In genomic region chr1:238399558-238399957, GRCh38 we compare ENCODE assay signal across 23 cellular contexts.
DNase-seq lines count a peak whose midpoint lies in the region; ATAC-seq, FAIRE-seq and TF ChIP-seq lines count a peak whose summit lies in the region.
"Had no signal": no experiment of that assay in that cellular context is flagged by ENCODE, and none has a peak within 500 bp of the region (broad histone marks: within the 10 kb centered on the region; RNA-seq: fewer than 3 reads in every experiment).

No MANE protein-coding gene starts in this region.

- no peaks in the 10 kb centered on the region for H3K4me1 ChIP-seq in breast epithelium
- H3K4me1 ChIP-seq in SK-N-SH (ENCODE audit: control insufficient read depth in 1 of 2, insufficient read depth in 2 of 2, low read depth in 1 of 2, low read length in 1 of 2) = peaks cover 0 to 3% of the 10 kb centered on the region in 2 experiments; a peak in 2 of 4 replicates
- H3K4me1 ChIP-seq: tibial nerve had no signal

- 0 out of 2 replicates have a peak, but pooled peaks cover 4% of the 10 kb centered on the region for H3K9me2 ChIP-seq in SK-N-SH

- peaks cover 3% of the 10 kb centered on the region for H3F3A ChIP-seq in SK-N-SH (replicated peaks; ENCODE audit: insufficient read depth)

- no peak overlapping the region for H3K4me2 ChIP-seq in SK-N-SH

- H4K20me1 ChIP-seq in SK-N-SH (ENCODE audit: insufficient read depth) = no peaks in the 10 kb centered on the region

- 81% methylated on average over 4 of the region's 4 CpGs for WGBS in SK-N-SH (ENCODE audit: low lambda C conversion rate)

- CTCF ChIA-PET in MCF 10A (lab: Yijun Ruan, JAX) (interaction anchor here (0.5 to 0.7 kb wide), 2 partner anchors 12 to 524 kb away, joined by 3 to 4 read pairs; no protein-coding TSS in a partner anchor), SK-N-SH (lab: Yijun Ruan, JAX) (interaction anchor here (0.8 kb wide), 1 partner anchor 535 kb away, joined by 3 read pairs; no protein-coding TSS in a partner anchor)

- H3K79me2 ChIP-seq in SK-N-SH (ENCODE audit: insufficient read depth) = no peaks in the 10 kb centered on the region

- intact Hi-C loops in MCF 10A (cut with micrococcal nuclease) (no loop called here), breast epithelium (cut with DNase I; ENCODE audit: low total_unique reads) (no loop called here)

- H3K4me3 Mint-ChIP-seq in MCF 10A (ENCODE audit: unreplicated experiment) = no peak overlapping the region
- H3K4me3 Mint-ChIP-seq: activated naive CD4-positive, alpha-beta T cell treated with anti-CD3 and anti-CD28 coated beads, Interleukin-2, amount 50 U/mL, for 24 hours; activated T-cell treated with anti-CD3 and anti-CD28 coated beads, Interleukin-2, amount 50 U/mL, for 24 hours; CD4-positive, CD25-positive, alpha-beta regulatory T cell; memory B cell; natural killer cell had no signal

- H3K4me3 ChIP-seq in breast epithelium = no peak overlapping the region
- H3K4me3 ChIP-seq in SK-N-SH (ENCODE audit: low read depth in 2 of 2, low read length in 1 of 2) = no peak overlapping the region
- H3K4me3 ChIP-seq: tibial nerve had no signal

- H3K27me3 ChIP-seq in breast epithelium (no peaks in the 10 kb centered on the region), SK-N-SH (ENCODE audit: insufficient read depth) (no peaks in the 10 kb centered on the region)
- H3K27me3 ChIP-seq: tibial nerve had no signal

- no peak overlapping the region for H2AFZ ChIP-seq in SK-N-SH (ENCODE audit: low read depth)

- no peaks in the 10 kb centered on the region for H3K36me3 Mint-ChIP-seq in MCF 10A (ENCODE audit: insufficient read depth, unreplicated experiment)
- H3K36me3 Mint-ChIP-seq: activated naive CD4-positive, alpha-beta T cell treated with anti-CD3 and anti-CD28 coated beads, Interleukin-2, amount 50 U/mL, for 24 hours; CD4-positive, CD25-positive, alpha-beta regulatory T cell; memory B cell; natural killer cell had no signal

- H3K9me3 ChIP-seq in breast epithelium (no peaks in the 10 kb centered on the region), SK-N-SH (no peaks in the 10 kb centered on the region)
- H3K9me3 ChIP-seq: tibial nerve had no signal

- H3K4me1 Mint-ChIP-seq in MCF 10A (ENCODE audit: insufficient read depth, unreplicated experiment) = no peaks in the 10 kb centered on the region
- H3K4me1 Mint-ChIP-seq: activated naive CD4-positive, alpha-beta T cell treated with anti-CD3 and anti-CD28 coated beads, Interleukin-2, amount 50 U/mL, for 24 hours; CD4-positive, CD25-positive, alpha-beta regulatory T cell; memory B cell; natural killer cell had no signal

- H3K9ac ChIP-seq in SK-N-SH = no peak overlapping the region

- TF ChIP-seq EP300 in SK-N-SH (IDR thresholded peaks at IDR 0.05; ENCODE audit: borderline replicate concordance in 1 of 2, low read depth in 1 of 2, low read length in 1 of 2) = no peak

- H3K9me3 Mint-ChIP-seq in MCF 10A (ENCODE audit: unreplicated experiment) = no peaks in the 10 kb centered on the region
- H3K9me3 Mint-ChIP-seq: activated naive CD4-positive, alpha-beta T cell treated with anti-CD3 and anti-CD28 coated beads, Interleukin-2, amount 50 U/mL, for 24 hours had no signal

- POLR2A ChIA-PET in MCF 10A (lab: Yijun Ruan, JAX) = no interaction called here
- POLR2A ChIA-PET in SK-N-SH (lab: Yijun Ruan, JAX) = no interaction called here

- no peaks in the 10 kb centered on the region for H3K27me3 Mint-ChIP-seq in MCF 10A (ENCODE audit: insufficient read depth, unreplicated experiment)
- H3K27me3 Mint-ChIP-seq: activated naive CD4-positive, alpha-beta T cell treated with anti-CD3 and anti-CD28 coated beads, Interleukin-2, amount 50 U/mL, for 24 hours; activated T-cell treated with anti-CD3 and anti-CD28 coated beads, Interleukin-2, amount 50 U/mL, for 24 hours; CD4-positive, CD25-positive, alpha-beta regulatory T cell; memory B cell had no signal

- no peak overlapping the region for H3K27ac Mint-ChIP-seq in MCF 10A (ENCODE audit: low read depth, unreplicated experiment)
- H3K27ac Mint-ChIP-seq: activated naive CD4-positive, alpha-beta T cell treated with anti-CD3 and anti-CD28 coated beads, Interleukin-2, amount 50 U/mL, for 24 hours; activated T-cell treated with anti-CD3 and anti-CD28 coated beads, Interleukin-2, amount 50 U/mL, for 24 hours; CD4-positive, CD25-positive, alpha-beta regulatory T cell; memory B cell; natural killer cell had no signal

- no peak for TF ChIP-seq CTCF in MCF 10A (IDR thresholded peaks at IDR 0.05; ENCODE audit: unreplicated experiment)
- TF ChIP-seq CTCF in breast epithelium (IDR thresholded peaks at IDR 0.05) = no peak
- peak; percentile 33; the same call in 1 of the 2 replicates for TF ChIP-seq CTCF in SK-N-SH (IDR thresholded peaks at IDR 0.05)

- DNase-seq in MCF 10A (ENCODE audit: unreplicated experiment) (peak; percentile 45), breast epithelium (ENCODE audit: low spot score in 2 of 2) (no peak), SK-N-SH (no peak), foreskin melanocyte (peak; percentile 3), GM19239 (ENCODE audit: insufficient read length, low spot score) (no peak)
- no peak for DNase-seq in effector CD4-positive, alpha-beta T cell
- no peak for DNase-seq in activated CD8-positive, alpha-beta memory T cell treated with anti-CD3 and anti-CD28 coated beads, Interleukin-2, amount 50 U/mL, for 48 hours
- DNase-seq: activated CD4-positive, alpha-beta T cell treated with anti-CD3 and anti-CD28 coated beads, Interleukin-2, amount 50 U/mL, for 48 hours; activated T-cell treated with anti-CD3 and anti-CD28 coated beads, Interleukin-2, amount 50 U/mL, for 24 hours; CD4-positive, CD25-positive, alpha-beta regulatory T cell; cortex of kidney; DND-41; erythroblast; islet precursor cell; natural killer cell; NCI-H2029; NCI-H524; stimulated activated naive CD4-positive, alpha-beta T cell had no signal

- BruUV-seq in MCF 10A (replicated peaks; lab: Mats Ljungman, UMichigan) = no TSS peak

- H3K36me3 ChIP-seq in breast epithelium (no peaks in the 10 kb centered on the region), SK-N-SH (replicated peaks in 1 of 2; ENCODE audit: control insufficient read depth in 1 of 2, insufficient read depth in 2 of 2, low read length in 1 of 2) (no peaks in the 10 kb centered on the region)
- H3K36me3 ChIP-seq: tibial nerve had no signal

- TF ChIP-seq RAD21 in SK-N-SH (IDR thresholded peaks at IDR 0.05; ENCODE audit: low read length) = peak; percentile 34; the same call in 1 of the 2 replicates

- no peak for ATAC-seq in HG03175 (IDR thresholded peaks at IDR 0.05; ENCODE audit: unreplicated experiment)
- ATAC-seq: natural killer cell had no signal

- TF ChIP-seq POLR2A in breast epithelium (IDR thresholded peaks at IDR 0.05) = no peak

- FAIRE-seq in GM19239 (lab: Jason Lieb, UNC) = no peak
- FAIRE-seq: RCC 7860 had no signal

- no peak overlapping the region for H3K27ac ChIP-seq in breast epithelium
- H3K27ac ChIP-seq in SK-N-SH (ENCODE audit: low read depth in 2 of 2, low read length in 1 of 2) = no peak overlapping the region
- H3K27ac ChIP-seq: tibial nerve had no signal

TF ChIP-seq in SK-N-SH, 30 proteins besides CTCF, POLR2A, EP300 and RAD21:
- TF ChIP-seq SMC3 (IDR thresholded peaks at IDR 0.05; ENCODE audit: low read depth, low read length) (0 out of 2 replicates have a peak, but pooled peaks have one; percentile 12), JUND (IDR thresholded peaks at IDR 0.05) (no peak)

Comparison
In these comparisons a context has a peak if more than half of its experiments do, and no peak if none do; other contexts are left out.
1. DNase-seq: peak in MCF 10A (single experiment) and foreskin melanocyte (single experiment); none in breast epithelium (0 of 2), SK-N-SH (single experiment), effector CD4-positive, alpha-beta T cell (single experiment), GM19239 (single experiment) and activated CD8-positive, alpha-beta memory T cell treated with anti-CD3 and anti-CD28 coated beads, Interleukin-2, amount 50 U/mL, for 48 hours (single experiment).